16 cellular contexts compared by ENCODE assay signal in the genomic region with DNA sequence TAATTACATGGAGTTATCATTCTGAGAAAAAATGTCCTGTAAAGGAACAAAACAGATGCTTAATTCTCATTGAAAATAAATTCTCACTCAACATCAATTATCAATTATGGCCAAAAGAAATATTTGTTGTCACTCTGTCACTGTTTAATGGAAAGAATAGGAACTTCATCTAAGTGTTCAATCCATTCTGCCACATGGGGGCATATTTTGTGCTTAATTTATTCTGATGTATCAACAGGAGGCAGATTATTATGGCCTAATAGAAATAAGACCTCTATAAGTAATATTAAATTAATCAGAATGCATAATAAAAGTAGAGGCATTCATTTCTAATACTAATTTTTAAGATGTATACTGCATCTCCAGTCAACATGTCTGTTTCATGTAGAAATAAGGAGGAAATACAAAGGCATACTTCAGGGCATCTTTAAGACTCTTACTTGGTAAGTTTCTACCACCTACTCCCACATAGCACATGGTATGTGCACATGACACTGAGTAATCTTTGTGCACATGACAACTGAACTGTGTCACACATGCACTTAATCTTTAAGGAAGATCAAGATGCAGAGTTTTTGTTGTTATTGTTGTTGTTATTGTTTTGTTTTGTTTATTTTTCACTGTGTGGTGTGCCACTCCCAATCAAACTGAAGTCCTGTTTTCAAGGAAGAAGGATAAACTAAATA.
DNase-seq lines count a peak whose midpoint lies in the region; ATAC-seq, FAIRE-seq and TF ChIP-seq lines count a peak whose summit lies in the region.
"Had no signal": no experiment of that assay in that cellular context is flagged by ENCODE, and none has a peak within 500 bp of the region (broad histone marks: within the 10 kb centered on the region; RNA-seq: fewer than 3 reads in every experiment).

No MANE protein-coding gene starts in this region.

- no peak overlapping the region for H3K4me3 ChIP-seq in LNCaP clone FGC (ENCODE audit: low read depth, low read length)
- no peak overlapping the region for H3K4me3 ChIP-seq in cardiac fibroblast (replicated peaks in 1 of 2; ENCODE audit: low read depth in 2 of 2, low read length in 2 of 2)
- H3K4me3 ChIP-seq in right lobe of liver: no peak overlapping the region
- H3K4me3 ChIP-seq: lung had no signal

- ATAC-seq in GM19328 (IDR thresholded peaks at IDR 0.05; ENCODE audit: unreplicated experiment): no peak
- ATAC-seq in HG02588 (IDR thresholded peaks at IDR 0.05; ENCODE audit: unreplicated experiment): no peak
- ATAC-seq in right lobe of liver: no peak
- ATAC-seq: activated naive CD8-positive, alpha-beta T cell treated with anti-CD3 and anti-CD28 coated beads, Interleukin-2, amount 50 U/mL, for 24 hours had no signal

- no peak for TF ChIP-seq POLR2A in right lobe of liver (IDR thresholded peaks at IDR 0.05)

- no peaks in the 10 kb centered on the region for H3K4me1 ChIP-seq in right lobe of liver

- H3K27ac ChIP-seq in right lobe of liver: no peak overlapping the region

- no peaks in the 10 kb centered on the region for H3K27me3 ChIP-seq in right lobe of liver

- peak; percentile 18; the same call in 1 of the 2 replicates for TF ChIP-seq CTCF in LNCaP clone FGC (IDR thresholded peaks at IDR 0.05; ENCODE audit: control insufficient read depth, extremely low read depth, insufficient read depth)
- peak; percentile 19 for TF ChIP-seq CTCF in cardiac fibroblast (IDR thresholded peaks at IDR 0.05; ENCODE audit: low read depth, low read length)
- TF ChIP-seq CTCF in right lobe of liver (IDR thresholded peaks at IDR 0.05): peak in 1 of 4 donors; percentile 9

- no peaks in the 10 kb centered on the region for H3K9me3 ChIP-seq in right lobe of liver

- DNase-seq in EH (ENCODE audit: low read depth) (peak; percentile 12), LNCaP clone FGC (ENCODE audit: low read depth) (no peak), cardiac fibroblast (ENCODE audit: low read depth in 2 of 2) (peak; percentile 20 to 54), left kidney (ENCODE audit: low read depth, low spot score) (peak; percentile 5), frontal cortex (ENCODE audit: low spot score in 2 of 2) (no peak), right lobe of liver (no peak)
- DNase-seq: activated CD4-positive, alpha-beta T cell treated with anti-CD3 and anti-CD28 coated beads, Interleukin-2, amount 10 ng/mL, durations not matched to agents 7 days and 5 days; activated naive CD8-positive, alpha-beta T cell treated with anti-CD3 and anti-CD28 coated beads, Interleukin-2, amount 50 U/mL, for 24 hours; NCI-H1694 treated with DMSO at 0.1 percent for 48 hours; NCI-H748 treated with DMSO at 0.1 percent for 48 hours; SHP77 treated with DMSO at 0.1 percent for 48 hours; stimulated activated CD4-positive, alpha-beta T cell treated with anti-CD3 and anti-CD28 coated beads, Interleukin-4, amount 100 ng/mL, for 1 hour; T-helper 9 cell had no signal

- intact Hi-C loops in right lobe of liver (cut with DNase I): no loop called here

- no peaks in the 10 kb centered on the region for H3K36me3 ChIP-seq in right lobe of liver

- FAIRE-seq in frontal cortex (lab: Jason Lieb, UNC): no peak

Comparison
In these comparisons a context has a peak if more than half of its experiments do, and no peak if none do; other contexts are left out.
1. DNase-seq: peak in EH (single experiment), cardiac fibroblast (2 of 2) and left kidney (single experiment); none in LNCaP clone FGC (single experiment), frontal cortex (0 of 2) and right lobe of liver (0 of 3).